In genomic region chr6:109260701-109261100, GRCh38 we compare ENCODE assay signal across 1 cellular context.
TF ChIP-seq lines count a peak whose summit lies in the region.

No MANE protein-coding gene starts in this region.

TF ChIP-seq in SK-N-SH treated with all-trans-retinoic acid at 6 μM for 48 hours, 23 proteins besides CTCF, POLR2A, EP300 and RAD21 (continued from another document):
- no peak for TF ChIP-seq ZFP30 (CRISPR knock-in tag; IDR thresholded peaks at IDR 0.05)
- TF ChIP-seq ZNF70 (CRISPR knock-in tag; IDR thresholded peaks at IDR 0.05) = no peak
- TF ChIP-seq ZFP3 (CRISPR knock-in tag; IDR thresholded peaks at IDR 0.05) = no peak
- TF ChIP-seq ZC3H10 (CRISPR knock-in tag; IDR thresholded peaks at IDR 0.05) = no peak
- TF ChIP-seq CSRNP3 (CRISPR knock-in tag; IDR thresholded peaks at IDR 0.05) = no peak
- no peak for TF ChIP-seq OSR1 (CRISPR knock-in tag; IDR thresholded peaks at IDR 0.05)
- no peak for TF ChIP-seq ZNF565 (CRISPR knock-in tag; conservative IDR thresholded peaks at IDR 0.05; ENCODE audit: low read depth)
- no peak for TF ChIP-seq RARB (CRISPR knock-in tag; IDR thresholded peaks at IDR 0.05)
- no peak for TF ChIP-seq CSDC2 (CRISPR knock-in tag; IDR thresholded peaks at IDR 0.05)
- no peak for TF ChIP-seq CREB5 (CRISPR knock-in tag; IDR thresholded peaks at IDR 0.05; ENCODE audit: low read depth)
- no peak for TF ChIP-seq POU6F1 (CRISPR knock-in tag; IDR thresholded peaks at IDR 0.05; ENCODE audit: borderline replicate concordance, low read depth)
- TF ChIP-seq TOX (CRISPR knock-in tag; IDR thresholded peaks at IDR 0.05; ENCODE audit: borderline replicate concordance) = no peak
- no peak for TF ChIP-seq PPARA (CRISPR knock-in tag; IDR thresholded peaks at IDR 0.05; ENCODE audit: borderline replicate concordance)
- TF ChIP-seq GLIS3 (CRISPR knock-in tag; IDR thresholded peaks at IDR 0.05) = no peak
- TF ChIP-seq ISL1 (CRISPR knock-in tag; IDR thresholded peaks at IDR 0.05) = no peak
